ENCODE assay signal across 8 cellular contexts in the genomic region with DNA sequence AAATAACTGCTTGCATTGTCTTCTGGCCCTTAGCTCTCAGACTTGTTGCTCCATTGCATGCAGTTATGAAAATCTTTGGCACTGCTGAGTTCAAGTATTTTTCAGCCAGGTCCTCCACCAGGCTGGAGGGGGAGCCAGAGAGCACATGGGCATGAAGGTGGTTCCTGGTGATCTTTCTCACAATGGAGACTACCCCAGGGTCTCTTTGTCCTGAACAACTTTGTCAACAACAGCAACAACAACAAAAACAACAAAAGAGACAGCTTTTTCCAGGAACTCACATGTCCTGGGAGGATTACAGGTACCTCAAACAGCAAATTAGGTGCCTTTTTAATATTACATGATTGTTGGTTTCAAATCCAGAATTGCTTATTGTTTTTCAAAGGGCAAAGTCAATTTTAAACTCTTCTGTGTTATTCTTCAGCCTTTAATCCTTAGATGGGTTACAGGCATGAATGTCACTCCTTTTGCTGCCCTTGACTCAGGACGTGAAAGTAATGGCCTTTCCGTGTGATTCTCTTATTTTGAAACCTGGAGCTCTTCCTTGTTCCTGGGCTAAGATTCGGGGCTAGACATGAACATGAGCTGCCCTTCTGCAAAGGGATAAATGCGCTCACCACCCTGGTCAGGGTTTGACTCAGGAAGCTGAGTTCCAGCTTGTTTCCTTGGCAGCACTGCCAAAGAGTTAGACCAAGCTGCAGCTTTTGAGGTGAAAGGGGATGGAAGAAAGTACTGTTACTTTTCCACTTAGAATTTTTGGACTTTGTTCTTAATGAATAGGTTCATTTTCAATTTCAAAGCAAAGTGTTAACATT. TPM values are rescaled to one million over a fixed set of nuclear protein-coding genes. Genes with fewer than 3 reads are reported as not detected.
DNase-seq lines count a peak whose midpoint lies in the region; ATAC-seq and TF ChIP-seq lines count a peak whose summit lies in the region.

No MANE protein-coding gene starts in this region.

- intact Hi-C loops in cardiac septum (cut with DNase I): loop anchor here (2.0 to 5.0 kb wide), 2 partner anchors 107 to 156 kb away; no protein-coding TSS in a partner anchor

- no peak overlapping the region for H3K27ac ChIP-seq in cardiac muscle cell
- H3K27ac ChIP-seq in angular gyrus (ENCODE audit: low read depth, low read length): peak overlapping the region; percentile 88

- DNase-seq in cardiac muscle cell (ENCODE audit: low read depth in 1 of 2, low spot score in 1 of 2) (peak; percentile 5 to 70), cardiac septum (ENCODE audit: low spot score) (no peak), SK-N-DZ (ENCODE audit: low spot score) (peak; percentile 26), iPS DF 19.7 (ENCODE audit: low read depth, low spot score) (peak; percentile 23), NCI-H446 (lab: John Stamatoyannopoulos, UW) (no peak)
- DNase-seq in stimulated activated CD4-positive, alpha-beta T cell treated with anti-CD3 and anti-CD28 coated beads, Interleukin-12 subunit alpha, Interleukin-12 subunit beta, amount 100 ng/mL, for 4 hours: peak; percentile 53

- TF ChIP-seq CTCF in cardiac muscle cell (IDR thresholded peaks at IDR 0.05; ENCODE audit: low read depth, low read length): peak; percentile 80

- no peak for ATAC-seq in HG02763 (IDR thresholded peaks at IDR 0.05; ENCODE audit: unreplicated experiment)

- no peaks in the 10 kb centered on the region for H3K4me1 ChIP-seq in cardiac muscle cell (ENCODE audit: low read depth)

- H3K9me3 ChIP-seq in cardiac muscle cell (ENCODE audit: low read depth): no peaks in the 10 kb centered on the region

- peaks cover 89% of the 10 kb centered on the region for H3K27me3 ChIP-seq in cardiac muscle cell

- no peaks in the 10 kb centered on the region for H3K36me3 ChIP-seq in cardiac muscle cell

- no peak overlapping the region for H3K4me3 ChIP-seq in cardiac muscle cell

RNA-seq across cellular contexts. Expression of gene RGCC, which starts 1.8 kb away (rescaled TPM):
- total RNA-seq in cardiac muscle cell (not detected in 2 replicates), cardiac septum (41.4 TPM)
- polyA plus RNA-seq in cardiac muscle cell: not detected in 2 replicates
- 0.24 and 4.4 TPM in 2 replicates for polyA plus RNA-seq in SK-N-DZ (2014; cell fraction: cytosol; rRNA removed)
- polyA plus RNA-seq in SK-N-DZ (2014; cell fraction: nucleus; rRNA removed): 1.1 and 2.0 TPM in 2 replicates

Comparison
In these comparisons a context has a peak if more than half of its experiments do, and no peak if none do; other contexts are left out.
1. DNase-seq: peak in cardiac muscle cell (2 of 2), SK-N-DZ (single experiment), iPS DF 19.7 (single experiment) and stimulated activated CD4-positive, alpha-beta T cell treated with anti-CD3 and anti-CD28 coated beads, Interleukin-12 subunit alpha, Interleukin-12 subunit beta, amount 100 ng/mL, for 4 hours (single experiment); none in cardiac septum (single experiment) and NCI-H446 (0 of 2).
2. RNA of gene RGCC, which starts 1.8 kb away (total RNA-seq): 41.4 TPM in cardiac septum (single experiment); not detected in cardiac muscle cell; every median in the first group is over 10 times any median in the second.